In genomic region chr4:3852309-3852708, GRCh38 we compare ENCODE assay signal across 14 cellular contexts.
DNase-seq lines count a peak whose midpoint lies in the region; ATAC-seq and TF ChIP-seq lines count a peak whose summit lies in the region.
"Had no signal": no experiment of that assay in that cellular context is flagged by ENCODE, and none has a peak within 500 bp of the region (broad histone marks: within the 10 kb centered on the region; RNA-seq: fewer than 3 reads in every experiment).

No MANE protein-coding gene starts in this region.

- H3K4me1 Mint-ChIP-seq in endodermal cell, result peaks cover 26% of the 10 kb centered on the region

- no peak overlapping the region for H3K4me3 Mint-ChIP-seq in endodermal cell
- H3K4me3 Mint-ChIP-seq: CD8-positive, alpha-beta T cell had no signal

- H3K4me3 ChIP-seq in LNCaP clone FGC (ENCODE audit: low read depth, low read length) (no peak overlapping the region; the same call in 1 of the 2 replicates), endodermal cell (ENCODE audit: low read length) (no peak overlapping the region)
- H3K4me3 ChIP-seq: GM23248 had no signal

- no peak overlapping the region for H3K9ac ChIP-seq in endodermal cell (ENCODE audit: extremely low read depth, low read length, poor library complexity, severe bottlenecking)
- H3K9ac ChIP-seq: GM23248, KMS-11 had no signal

- peak; percentile 70 for DNase-seq in ELF-1 (ENCODE audit: low read depth, low spot score)
- peak; percentile 19 for DNase-seq in LNCaP clone FGC (ENCODE audit: low read depth)
- peak; percentile 82 for DNase-seq in endodermal cell
- no peak for DNase-seq in superior temporal gyrus (ENCODE audit: extremely low spot score)
- DNase-seq: ACHN, Calu3, DMS79 treated with DMSO at 0.1 percent for 48 hours, GM23248 had no signal

- H3K27me3 ChIP-seq in endodermal cell (ENCODE audit: control insufficient read depth, insufficient read depth, low read length, poor library complexity, severe bottlenecking), result no peaks in the 10 kb centered on the region
- H3K27me3 ChIP-seq: BE2C had no signal

- ATAC-seq in HG03108 (IDR thresholded peaks at IDR 0.05; ENCODE audit: unreplicated experiment) (no peak), HG03565 (IDR thresholded peaks at IDR 0.05; ENCODE audit: unreplicated experiment) (no peak)
- ATAC-seq: CD8-positive, alpha-beta T cell had no signal

- no peaks in the 10 kb centered on the region for H3K36me3 ChIP-seq in endodermal cell (ENCODE audit: control insufficient read depth, insufficient read depth, low read length)
- H3K36me3 ChIP-seq: BE2C had no signal

- WGBS in endodermal cell (ENCODE audit: insufficient coverage in 1 of 2, insufficient read length in 1 of 2), 2 experiments, result 77 to 86% methylated on average over 3 to 11 of the region's 11 CpGs

- peaks cover 4% of the 10 kb centered on the region for H3K4me1 ChIP-seq in endodermal cell (ENCODE audit: control insufficient read depth, insufficient read depth, low read length)

- peaks cover 32% of the 10 kb centered on the region for H3K9me3 ChIP-seq in endodermal cell (ENCODE audit: control insufficient read depth, low read length)
- H3K9me3 ChIP-seq: BE2C had no signal

- H3K9me3 Mint-ChIP-seq in endodermal cell, result peaks cover 19% of the 10 kb centered on the region

- no peak overlapping the region for H3K27ac Mint-ChIP-seq in endodermal cell
- H3K27ac Mint-ChIP-seq: CD8-positive, alpha-beta T cell had no signal

- TF ChIP-seq CTCF in LNCaP clone FGC (IDR thresholded peaks at IDR 0.05; ENCODE audit: control insufficient read depth, extremely low read depth, insufficient read depth), result no peak
- TF ChIP-seq CTCF in endodermal cell (conservative IDR thresholded peaks at IDR 0.05), result no peak

- H3K36me3 Mint-ChIP-seq in endodermal cell (ENCODE audit: low read depth), result peaks cover 13% of the 10 kb centered on the region
- H3K36me3 Mint-ChIP-seq: CD8-positive, alpha-beta T cell had no signal

- peaks cover 12% of the 10 kb centered on the region for H3K27me3 Mint-ChIP-seq in endodermal cell (ENCODE audit: insufficient read depth)

- H3K27ac ChIP-seq in endodermal cell (ENCODE audit: low read depth, low read length), result no peak overlapping the region
- H3K27ac ChIP-seq: GM23248, HL-60, KMS-11 had no signal
